Comparison of ENCODE assay signal across 7 cellular contexts in genomic region chr7:1159933-1160664, GRCh38. TPM values are rescaled to one million over a fixed set of nuclear protein-coding genes. Genes with fewer than 3 reads are reported as not detected.
A peak's percentile ranks its signal among the peaks of the same experiment; 100 is the strongest.
DNase-seq lines count a peak whose midpoint lies in the region; ATAC-seq and TF ChIP-seq lines count a peak whose summit lies in the region.

ZFAND2A (minus strand) TSS chr7:1160196; CDS start chr7:1158212, 1,984 bp downstream.

- H3K27ac ChIP-seq in hepatocyte = peak within 1 kb of the TSS; percentile 86

- no peaks in the 10 kb centered on the region for H3K36me3 ChIP-seq in hepatocyte (replicated peaks; ENCODE audit: insufficient read depth, low read depth)

- no peaks in the 10 kb centered on the region for H3K9me2 ChIP-seq in hepatocyte (replicated peaks; ENCODE audit: insufficient read depth)

- peak within 1 kb of the TSS; percentile 38 for H2AFZ ChIP-seq in hepatocyte

- peak; percentile 82 for DNase-seq in NCI-H2081 treated with DMSO at 0.1 percent for 48 hours (lab: John Stamatoyannopoulos, UW)
- peak; percentile 98 for DNase-seq in T1000 (lab: John Stamatoyannopoulos, UW)
- DNase-seq in astrocyte of the hippocampus (ENCODE audit: low read depth, low spot score) = peak; percentile 99
- DNase-seq in hepatocyte (ENCODE audit: low spot score) = peak; percentile 99
- peak; percentile 99 for DNase-seq in retina

- 3% methylated on average over 44 of the region's 80 CpGs for WGBS in hepatocyte (ENCODE audit: low lambda C conversion rate, missing lambda C conversion rate)

- peak; percentile 88 for ATAC-seq in GM18517 (IDR thresholded peaks at IDR 0.05; ENCODE audit: unreplicated experiment)
- peak; percentile 93 for ATAC-seq in HG03039 (IDR thresholded peaks at IDR 0.05; ENCODE audit: unreplicated experiment)

- no peaks in the 10 kb centered on the region for H3K9me3 ChIP-seq in hepatocyte (ENCODE audit: low read depth)

- TF ChIP-seq CTCF in hepatocyte (IDR thresholded peaks at IDR 0.05; ENCODE audit: poor library complexity) = no peak

- H4K20me1 ChIP-seq in hepatocyte (ENCODE audit: insufficient read depth, poor library complexity, severe bottlenecking) = peaks cover 2% of the 10 kb centered on the region

- no peaks in the 10 kb centered on the region for H3K27me3 ChIP-seq in hepatocyte

- peaks cover 35% of the 10 kb centered on the region for H3K79me2 ChIP-seq in hepatocyte

- H3K4me2 ChIP-seq in hepatocyte = peak within 1 kb of the TSS; percentile 93

- H3K4me3 ChIP-seq in hepatocyte = peak within 1 kb of the TSS; percentile 87

- peaks cover 15% of the 10 kb centered on the region for H3K4me1 ChIP-seq in hepatocyte (ENCODE audit: insufficient read depth)

RNA-seq across cellular contexts. Expression of gene ZFAND2A, which starts in this region (rescaled TPM):
- total RNA-seq in hepatocyte = 29.4 and 35.4 TPM in 2 replicates
- polyA plus RNA-seq in hepatocyte = 37.3 and 54.3 TPM in 2 replicates

Comparison
In these comparisons a context has a peak if more than half of its experiments do, and no peak if none do; other contexts are left out.
1. Peak in every context shown above with its lines: DNase-seq, ATAC-seq, H3K4me3 ChIP-seq and H3K27ac ChIP-seq.